ENCODE assay signal across 10 cellular contexts in genomic region chr17:77458202-77459017, GRCh38.
DNase-seq lines count a peak whose midpoint lies in the region; ATAC-seq and TF ChIP-seq lines count a peak whose summit lies in the region.
"Had no signal": no experiment of that assay in that cellular context is flagged by ENCODE, and none has a peak within 500 bp of the region (broad histone marks: within the 10 kb centered on the region; RNA-seq: fewer than 3 reads in every experiment).

No MANE protein-coding gene starts in this region.

- no peaks in the 10 kb centered on the region for H3K36me3 ChIP-seq in A673 (ENCODE audit: insufficient read depth, low read length, poor library complexity, severe bottlenecking)
- H3K36me3 ChIP-seq: right atrium auricular region had no signal

- no peak overlapping the region for H2AK5ac ChIP-seq in H9 (ENCODE audit: insufficient read length, low read length)

- H2AFZ ChIP-seq in H9 (ENCODE audit: low read length): no peak overlapping the region

- H3K27me3 ChIP-seq in A673 (replicated peaks; ENCODE audit: insufficient read depth, low read depth, low read length, poor library complexity): no peaks in the 10 kb centered on the region
- H3K27me3 ChIP-seq in H9 (ENCODE audit: insufficient read depth, low read length): no peaks in the 10 kb centered on the region
- H3K27me3 ChIP-seq: right atrium auricular region had no signal

- peaks cover 0 to 13% (median 10%) of the 10 kb centered on the region in 3 experiments; a peak in 4 of 7 replicates for H3K36me3 Mint-ChIP-seq in H9 (ENCODE audit: insufficient read depth in 1 of 3, low read depth in 3 of 3)
- peaks cover 78% of the 10 kb centered on the region for H3K36me3 Mint-ChIP-seq in activated naive CD4-positive, alpha-beta T cell treated with anti-CD3 and anti-CD28 coated beads, Interleukin-2, amount 10 ng/mL, durations not matched to agents 7 days and 5 days
- H3K36me3 Mint-ChIP-seq in natural killer cell: no peaks in the 10 kb centered on the region
- H3K36me3 Mint-ChIP-seq in chondrocyte (ENCODE audit: low read depth): peaks cover 2% of the 10 kb centered on the region

- H3T11ph ChIP-seq in H9 (ENCODE audit: low read length): no peak overlapping the region

- H3K9me3 Mint-ChIP-seq in H9 (no peaks in the 10 kb centered on the region), natural killer cell (no peaks in the 10 kb centered on the region), chondrocyte (ENCODE audit: low read depth) (no peaks in the 10 kb centered on the region)
- H3K9me3 Mint-ChIP-seq in activated naive CD4-positive, alpha-beta T cell treated with anti-CD3 and anti-CD28 coated beads, Interleukin-2, amount 10 ng/mL, durations not matched to agents 7 days and 5 days: no peaks in the 10 kb centered on the region

- peak overlapping the region; percentile 80 to 86 (median 80); a peak in 5 of 7 replicates for H3K27ac Mint-ChIP-seq in H9
- peak overlapping the region; percentile 94 for H3K27ac Mint-ChIP-seq in activated naive CD4-positive, alpha-beta T cell treated with anti-CD3 and anti-CD28 coated beads, Interleukin-2, amount 10 ng/mL, durations not matched to agents 7 days and 5 days
- H3K27ac Mint-ChIP-seq in natural killer cell: peak overlapping the region; percentile 94
- H3K27ac Mint-ChIP-seq in chondrocyte (ENCODE audit: unreplicated experiment): no peak overlapping the region

- H2BK20ac ChIP-seq in H9 (ENCODE audit: low read depth, low read length, poor library complexity, severe bottlenecking): no peak overlapping the region

- H3K56ac ChIP-seq in H9 (ENCODE audit: insufficient read length, low read depth, low read length): no peak overlapping the region

- no peak overlapping the region for H4K91ac ChIP-seq in H9 (ENCODE audit: insufficient read length, low read depth, low read length)

- no peak overlapping the region for H2BK12ac ChIP-seq in H9 (ENCODE audit: insufficient read length, low read depth, low read length)

- no peaks in the 10 kb centered on the region for H3K9me3 ChIP-seq in A673 (ENCODE audit: low read depth, low read length, poor library complexity, severe bottlenecking)
- no peaks in the 10 kb centered on the region for H3K9me3 ChIP-seq in H9 (ENCODE audit: control insufficient read depth, low read depth, low read length)
- H3K9me3 ChIP-seq: right atrium auricular region had no signal

- ATAC-seq in natural killer cell: peak in 2 of 3 donors; percentile 24 to 42
- ATAC-seq in HG02759 (IDR thresholded peaks at IDR 0.05; ENCODE audit: unreplicated experiment): no peak

- no peak overlapping the region for H2BK120ac ChIP-seq in H9 (ENCODE audit: low read depth, low read length, poor library complexity, severe bottlenecking)

- peaks cover 9% of the 10 kb centered on the region for H3K79me1 ChIP-seq in H9 (ENCODE audit: insufficient read depth, low read depth, low read length, poor library complexity, severe bottlenecking)

- no peak overlapping the region for H4K5ac ChIP-seq in H9 (ENCODE audit: insufficient read length, low read depth, low read length)

- no peak overlapping the region for H2BK15ac ChIP-seq in H9 (ENCODE audit: low read depth, low read length)

- H3K23ac ChIP-seq in H9 (ENCODE audit: insufficient read length, low read depth, low read length): no peak overlapping the region

- no peak overlapping the region for H4K8ac ChIP-seq in H9 (replicated peaks; ENCODE audit: insufficient read length, low read depth, low read length)

- H2BK5ac ChIP-seq in H9 (ENCODE audit: insufficient read length, low read length): no peak overlapping the region

- no peak overlapping the region for H3K9ac ChIP-seq in H9 (ENCODE audit: extremely low read depth, insufficient read length, low read length)

- H3K23me2 ChIP-seq in H9 (ENCODE audit: insufficient read length, low read depth, low read length, poor library complexity, severe bottlenecking): no peaks in the 10 kb centered on the region

- H3K4me1 ChIP-seq in A673 (ENCODE audit: insufficient read depth, low read length, poor library complexity, severe bottlenecking) (peaks cover 37% of the 10 kb centered on the region), H9 (ENCODE audit: insufficient read depth, low read length) (no peaks in the 10 kb centered on the region; the same call in 1 of the 2 replicates)

- no peaks in the 10 kb centered on the region for H3K27me3 Mint-ChIP-seq in H9 (ENCODE audit: low read depth)
- H3K27me3 Mint-ChIP-seq in activated naive CD4-positive, alpha-beta T cell treated with anti-CD3 and anti-CD28 coated beads, Interleukin-2, amount 10 ng/mL, durations not matched to agents 7 days and 5 days: no peaks in the 10 kb centered on the region
- H3K27me3 Mint-ChIP-seq in natural killer cell (ENCODE audit: low read depth in 2 of 2): no peaks in the 10 kb centered on the region
- H3K27me3 Mint-ChIP-seq in chondrocyte (ENCODE audit: low read depth): no peaks in the 10 kb centered on the region

- BruUV-seq in A673 (replicated peaks; lab: Mats Ljungman, UMichigan): no TSS peak

- CTCF ChIA-PET in A673 (lab: Charles Lee): no interaction called here
- CTCF ChIA-PET in activated naive CD4-positive, alpha-beta T cell treated with anti-CD3 and anti-CD28 coated beads, Interleukin-2, amount 10 ng/mL, durations not matched to agents 7 days and 5 days (lab: Charles Lee): interaction anchor here (0.9 to 1.4 kb wide), 4 partner anchors 16 to 83 kb away, joined by 3 to 7 read pairs (median 4); no protein-coding TSS in a partner anchor

- H3K14ac ChIP-seq in H9 (ENCODE audit: insufficient read depth, low read length): no peak overlapping the region

- DNase-seq in A673 (ENCODE audit: low spot score) (no peak), H9 (no peak), natural killer cell (no peak), NCI-H1105 treated with DMSO at 0.1 percent for 48 hours (lab: John Stamatoyannopoulos, UW) (no peak), chondrocyte (ENCODE audit: low spot score) (no peak), substantia nigra (lab: John Stamatoyannopoulos, UW) (no peak)
- DNase-seq in activated naive CD4-positive, alpha-beta T cell treated with anti-CD3 and anti-CD28 coated beads, Interleukin-2, amount 10 ng/mL, durations not matched to agents 7 days and 5 days: peak; percentile 64
- DNase-seq: erythroblast had no signal

- POLR2A ChIA-PET in A673 (lab: Charles Lee; ENCODE audit: low non-redundant PET): no interaction called here

- no peak overlapping the region for H3K4me3 ChIP-seq in A673 (ENCODE audit: low read depth, low read length, poor library complexity, severe bottlenecking)
- H3K4me3 ChIP-seq: right atrium auricular region had no signal

- H3K4me2 ChIP-seq in H9 (ENCODE audit: insufficient read depth, insufficient read length, low read length): no peak overlapping the region

- H3K27ac ChIP-seq in A673 (ENCODE audit: low read depth, low read length, poor library complexity, severe bottlenecking) (peak overlapping the region; percentile 18), H9 (ENCODE audit: insufficient read length, low read depth, low read length) (no peak overlapping the region), substantia nigra (ENCODE audit: low read depth, low read length, poor library complexity, severe bottlenecking) (no peak overlapping the region)
- H3K27ac ChIP-seq: right atrium auricular region had no signal

- no peak overlapping the region for H3K4ac ChIP-seq in H9 (ENCODE audit: low read depth, low read length)

- TF ChIP-seq CTCF in A673 (conservative IDR thresholded peaks at IDR 0.05; ENCODE audit: low read depth, low read length): no peak
- TF ChIP-seq CTCF in H9 (conservative IDR thresholded peaks at IDR 0.05): no peak
- no peak for TF ChIP-seq CTCF in natural killer cell (IDR thresholded peaks at IDR 0.05)
- no peak for TF ChIP-seq CTCF in chondrocyte (IDR thresholded peaks at IDR 0.05)

- H3K4me1 Mint-ChIP-seq in H9 (peaks cover 45 to 60% of the 10 kb centered on the region in 2 experiments), natural killer cell (peaks cover 87 to 99% of the 10 kb centered on the region in 2 donors), chondrocyte (ENCODE audit: low read depth) (peaks cover 45% of the 10 kb centered on the region)
- peaks cover 74% of the 10 kb centered on the region for H3K4me1 Mint-ChIP-seq in activated naive CD4-positive, alpha-beta T cell treated with anti-CD3 and anti-CD28 coated beads, Interleukin-2, amount 10 ng/mL, durations not matched to agents 7 days and 5 days

- intact Hi-C loops in A673 (cut with micrococcal nuclease; ENCODE audit: unreplicated experiment) (no loop called here), natural killer cell (cut with micrococcal nuclease) (loop anchor here (2.0 kb wide), 1 partner anchor 14 kb away; no protein-coding TSS in a partner anchor)

- H3K18ac ChIP-seq in H9 (ENCODE audit: insufficient read length, low read depth, low read length): no peak overlapping the region

- H3K4me3 Mint-ChIP-seq in H9 (no peak overlapping the region; a peak in 1 of 5 replicates), natural killer cell (peak overlapping the region; percentile 78), chondrocyte (ENCODE audit: unreplicated experiment) (no peak overlapping the region)
- peak overlapping the region; percentile 100 for H3K4me3 Mint-ChIP-seq in activated naive CD4-positive, alpha-beta T cell treated with anti-CD3 and anti-CD28 coated beads, Interleukin-2, amount 10 ng/mL, durations not matched to agents 7 days and 5 days

- H3K79me2 ChIP-seq in H9 (ENCODE audit: insufficient read depth, low read length): peaks cover 13% of the 10 kb centered on the region; the same call in 1 of the 2 replicates

- no CpG with 5 or more reads among the region's 21 CpGs for WGBS in H9 (ENCODE audit: extremely low coverage, insufficient read length, low lambda C conversion rate)

- H4K20me1 ChIP-seq in H9 (ENCODE audit: control insufficient read depth, insufficient read depth, insufficient read length): no peaks in the 10 kb centered on the region

Comparison
In these comparisons a context has a peak if more than half of its experiments do, and no peak if none do; other contexts are left out.
1. H3K4me3 Mint-ChIP-seq: peak in activated naive CD4-positive, alpha-beta T cell treated with anti-CD3 and anti-CD28 coated beads, Interleukin-2, amount 10 ng/mL, durations not matched to agents 7 days and 5 days (single experiment) and natural killer cell (single experiment); none in H9 (0 of 2) and chondrocyte (single experiment).